In the genomic region with DNA sequence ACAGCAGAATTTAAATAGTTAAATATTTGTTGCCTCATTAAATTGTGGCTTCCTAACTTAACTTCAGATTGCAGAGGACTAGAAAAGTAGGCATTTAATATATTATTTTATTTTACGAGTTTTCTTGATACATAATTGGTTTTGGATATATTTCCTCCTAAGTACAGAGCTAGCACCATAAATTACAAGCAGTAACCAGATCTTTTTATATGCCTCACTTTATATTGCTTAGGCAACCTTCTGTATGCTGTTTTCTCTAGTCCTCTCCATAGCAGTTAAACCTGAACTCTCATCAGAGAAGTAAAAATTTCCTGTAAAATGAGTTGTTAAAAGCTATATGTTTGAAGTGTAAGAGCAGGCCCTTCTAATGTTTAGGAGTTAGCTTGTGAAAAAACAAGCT, we compare ENCODE assay signal across 36 cellular contexts.
"Had no signal": no experiment of that assay in that cellular context is flagged by ENCODE, and none has a peak within 500 bp of the region (broad histone marks: within the 10 kb centered on the region; RNA-seq: fewer than 3 reads in every experiment).

No MANE protein-coding gene starts in this region.

- H3K4me1 ChIP-seq: heart left ventricle, pancreas, prostate gland, thyroid gland, upper lobe of left lung, vagina had no signal

- H3K27me3 ChIP-seq: heart left ventricle, pancreas, thyroid gland, upper lobe of left lung, vagina had no signal

- DNase-seq: activated CD4-positive, alpha-beta T cell treated with anti-CD3 and anti-CD28 coated beads for 36 hours; activated CD4-positive, CD25-positive, alpha-beta regulatory T cell; activated CD8-positive, alpha-beta memory T cell treated with anti-CD3 and anti-CD28 coated beads, Interleukin-2, amount 10 ng/mL, durations not matched to agents 7 days and 5 days; activated CD8-positive, alpha-beta T cell treated with anti-CD3 and anti-CD28 coated beads, Interleukin-2, amount 10 ng/mL, durations not matched to agents 7 days and 5 days; activated naive CD4-positive, alpha-beta T cell treated with Interleukin-2 at 50 U/mL for 16 hours; activated T-cell treated with anti-CD3 and anti-CD28 coated beads, Interleukin-2, amount 50 U/mL, for 72 hours; anterior cingulate cortex; endodermal cell; foreskin fibroblast; heart left ventricle; hypothalamus; immature natural killer cell; mammary epithelial cell; naive thymus-derived CD8-positive, alpha-beta T cell; nucleus accumbens; pancreas; retina; stimulated activated CD4-positive, alpha-beta T cell treated with anti-CD3 and anti-CD28 coated beads, Interleukin-12 subunit alpha, Interleukin-12 subunit beta, amount 100 ng/mL, for 4 hours; stimulated activated CD4-positive, alpha-beta T cell treated with anti-CD3 and anti-CD28 coated beads, Interleukin-4, amount 100 ng/mL, for 1 hour; stimulated activated naive CD8-positive, alpha-beta T cell treated with anti-CD3 and anti-CD28 coated beads, Interleukin-15, amount 100 ng/mL, for 72 hours; T-helper 9 cell; thyroid gland; upper lobe of left lung had no signal

- H3K4me3 ChIP-seq: heart left ventricle, pancreas, prostate gland, skin epidermis, thyroid gland, upper lobe of left lung, vagina had no signal

- H3K4me1 Mint-ChIP-seq: activated CD4-positive, alpha-beta T cell treated with anti-CD3 and anti-CD28 coated beads for 36 hours; activated CD8-positive, alpha-beta memory T cell treated with anti-CD3 and anti-CD28 coated beads, Interleukin-2, amount 10 ng/mL, durations not matched to agents 7 days and 5 days had no signal

- H3K27ac Mint-ChIP-seq: activated CD4-positive, alpha-beta T cell treated with anti-CD3 and anti-CD28 coated beads for 36 hours; activated CD8-positive, alpha-beta memory T cell treated with anti-CD3 and anti-CD28 coated beads, Interleukin-2, amount 10 ng/mL, durations not matched to agents 7 days and 5 days; activated CD8-positive, alpha-beta T cell treated with anti-CD3 and anti-CD28 coated beads, Interleukin-2, amount 10 ng/mL, durations not matched to agents 7 days and 5 days; activated naive CD8-positive, alpha-beta T cell; activated T-cell treated with anti-CD3 and anti-CD28 coated beads, Interleukin-2, amount 50 U/mL, for 72 hours; dendritic cell treated with granulocyte-macrophage colony-stimulating factor and Interleukin-4, amounts not matched to agents 40 ng/mL and 50 ng/mL, for 4 days; endodermal cell; immature natural killer cell; mesothelial cell of epicardium; naive thymus-derived CD8-positive, alpha-beta T cell; stimulated activated effector memory CD8-positive, alpha-beta T cell treated with anti-CD3 and anti-CD28 coated beads, Interleukin-12 subunit alpha, Interleukin-12 subunit beta, amount 100 ng/mL, for 72 hours; stimulated activated naive CD8-positive, alpha-beta T cell treated with anti-CD3 and anti-CD28 coated beads, Interleukin-15, amount 100 ng/mL, for 72 hours had no signal

- FAIRE-seq: bronchial epithelial cell, pancreas, TTC549 had no signal

- H3K36me3 Mint-ChIP-seq: immature natural killer cell; mesothelial cell of epicardium; stimulated activated effector memory CD8-positive, alpha-beta T cell treated with anti-CD3 and anti-CD28 coated beads, Interleukin-12 subunit alpha, Interleukin-12 subunit beta, amount 100 ng/mL, for 72 hours had no signal

- H3K27me3 Mint-ChIP-seq: activated CD4-positive, alpha-beta T cell treated with anti-CD3 and anti-CD28 coated beads for 36 hours; activated CD8-positive, alpha-beta memory T cell treated with anti-CD3 and anti-CD28 coated beads, Interleukin-2, amount 10 ng/mL, durations not matched to agents 7 days and 5 days; activated naive CD8-positive, alpha-beta T cell; central memory CD8-positive, alpha-beta T cell; dendritic cell treated with granulocyte-macrophage colony-stimulating factor and Interleukin-4, amounts not matched to agents 40 ng/mL and 50 ng/mL, for 4 days; naive thymus-derived CD8-positive, alpha-beta T cell; stimulated activated naive CD8-positive, alpha-beta T cell treated with anti-CD3 and anti-CD28 coated beads, Interleukin-15, amount 100 ng/mL, for 72 hours had no signal

- H3K36me3 ChIP-seq: heart left ventricle, pancreas, prostate gland, thyroid gland, upper lobe of left lung, vagina had no signal

- H3K4me3 Mint-ChIP-seq: activated CD4-positive, alpha-beta T cell treated with anti-CD3 and anti-CD28 coated beads for 36 hours; activated CD8-positive, alpha-beta memory T cell treated with anti-CD3 and anti-CD28 coated beads, Interleukin-2, amount 10 ng/mL, durations not matched to agents 7 days and 5 days; activated CD8-positive, alpha-beta T cell treated with anti-CD3 and anti-CD28 coated beads, Interleukin-2, amount 10 ng/mL, durations not matched to agents 7 days and 5 days; activated naive CD8-positive, alpha-beta T cell; activated T-cell treated with anti-CD3 and anti-CD28 coated beads, Interleukin-2, amount 50 U/mL, for 72 hours; central memory CD8-positive, alpha-beta T cell; dendritic cell treated with granulocyte-macrophage colony-stimulating factor and Interleukin-4, amounts not matched to agents 40 ng/mL and 50 ng/mL, for 4 days; endodermal cell; immature natural killer cell; mesothelial cell of epicardium; naive thymus-derived CD8-positive, alpha-beta T cell; neural crest cell; stimulated activated effector memory CD8-positive, alpha-beta T cell treated with anti-CD3 and anti-CD28 coated beads, Interleukin-12 subunit alpha, Interleukin-12 subunit beta, amount 100 ng/mL, for 72 hours; stimulated activated naive CD8-positive, alpha-beta T cell treated with anti-CD3 and anti-CD28 coated beads, Interleukin-15, amount 100 ng/mL, for 72 hours had no signal

- H3K9me3 ChIP-seq: heart left ventricle, pancreas, prostate gland, thyroid gland, upper lobe of left lung, vagina had no signal

- H3K9me3 Mint-ChIP-seq: activated T-cell treated with anti-CD3 and anti-CD28 coated beads, Interleukin-2, amount 50 U/mL, for 72 hours; central memory CD8-positive, alpha-beta T cell; dendritic cell treated with granulocyte-macrophage colony-stimulating factor and Interleukin-4, amounts not matched to agents 40 ng/mL and 50 ng/mL, for 4 days; endodermal cell; immature natural killer cell; mesothelial cell of epicardium; neural crest cell; stimulated activated effector memory CD8-positive, alpha-beta T cell treated with anti-CD3 and anti-CD28 coated beads, Interleukin-12 subunit alpha, Interleukin-12 subunit beta, amount 100 ng/mL, for 72 hours; stimulated activated naive CD8-positive, alpha-beta T cell treated with anti-CD3 and anti-CD28 coated beads, Interleukin-15, amount 100 ng/mL, for 72 hours had no signal

- ATAC-seq: activated CD4-positive, alpha-beta T cell treated with anti-CD3 and anti-CD28 coated beads for 36 hours; activated CD8-positive, alpha-beta memory T cell treated with anti-CD3 and anti-CD28 coated beads, Interleukin-2, amount 10 ng/mL, durations not matched to agents 7 days and 5 days; activated CD8-positive, alpha-beta T cell treated with anti-CD3 and anti-CD28 coated beads, Interleukin-2, amount 10 ng/mL, durations not matched to agents 7 days and 5 days; activated T-cell treated with anti-CD3 and anti-CD28 coated beads, Interleukin-2, amount 50 U/mL, for 72 hours; esophagus mucosa; heart left ventricle; naive thymus-derived CD8-positive, alpha-beta T cell; pancreas; sciatic nerve; stimulated activated effector memory CD8-positive, alpha-beta T cell treated with anti-CD3 and anti-CD28 coated beads, Interleukin-12 subunit alpha, Interleukin-12 subunit beta, amount 100 ng/mL, for 72 hours; stimulated activated naive CD8-positive, alpha-beta T cell treated with anti-CD3 and anti-CD28 coated beads, Interleukin-15, amount 100 ng/mL, for 72 hours had no signal
